ENCODE assay signal across 14 cellular contexts in the genomic region with DNA sequence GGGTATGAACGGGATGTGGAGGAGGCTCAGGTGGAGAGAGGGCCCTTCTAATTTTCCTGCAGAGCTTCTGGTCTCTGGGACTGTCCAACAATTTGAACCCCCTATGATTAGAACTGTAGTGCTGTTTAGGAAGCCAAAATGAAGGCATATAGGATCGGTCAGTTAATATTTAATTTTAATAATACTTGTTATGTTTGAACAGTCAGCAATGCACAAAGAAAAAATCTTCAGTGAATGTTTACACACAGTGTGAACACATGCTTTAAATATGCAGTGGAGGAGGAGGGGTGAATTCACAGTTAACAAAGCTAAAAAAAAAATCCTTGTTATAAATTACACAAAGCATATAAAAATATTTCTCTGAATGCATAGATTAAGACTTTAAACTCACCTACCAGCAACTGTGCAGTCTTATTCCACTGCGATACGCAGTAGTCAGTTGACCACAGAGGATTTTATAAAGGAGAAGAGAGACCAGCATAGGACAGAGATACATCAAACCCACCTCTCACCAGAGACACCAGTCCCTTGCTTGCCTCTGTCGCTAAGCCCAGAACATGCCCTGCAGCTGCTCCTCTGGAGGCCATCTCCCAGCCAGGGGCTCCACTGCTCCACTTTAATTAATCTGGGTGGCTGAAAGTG. TPM values are rescaled to one million over a fixed set of nuclear protein-coding genes. Genes with fewer than 3 reads are reported as not detected.
DNase-seq lines count a peak whose midpoint lies in the region; ATAC-seq and TF ChIP-seq lines count a peak whose summit lies in the region.
"Had no signal": no experiment of that assay in that cellular context is flagged by ENCODE, and none has a peak within 500 bp of the region (broad histone marks: within the 10 kb centered on the region; RNA-seq: fewer than 3 reads in every experiment).

No MANE protein-coding gene starts in this region.

- no peak for ATAC-seq in HG03432 (IDR thresholded peaks at IDR 0.05; ENCODE audit: unreplicated experiment)
- ATAC-seq: GM12878 had no signal

- H3K27me3 ChIP-seq in breast epithelium (no peaks in the 10 kb centered on the region), liver (ENCODE audit: control insufficient read depth in 4 of 4, insufficient read depth in 4 of 4, low read length in 3 of 4) (no peaks in the 10 kb centered on the region), transverse colon (no peaks in the 10 kb centered on the region)

- peaks cover 2% of the 10 kb centered on the region for H3K36me3 ChIP-seq in breast epithelium
- peaks cover 3 to 26% (median 21%) of the 10 kb centered on the region in 4 donors for H3K36me3 ChIP-seq in liver (ENCODE audit: control insufficient read depth in 4 of 4, insufficient read depth in 3 of 4, low read depth in 1 of 4, low read length in 3 of 4)
- peaks cover 0 to 26% (median 8%) of the 10 kb centered on the region in 4 donors for H3K36me3 ChIP-seq in transverse colon

- H3K27ac Mint-ChIP-seq in activated naive CD4-positive, alpha-beta T cell treated with anti-CD3 and anti-CD28 coated beads, Interleukin-2, amount 10 ng/mL, durations not matched to agents 7 days and 5 days, result no peak overlapping the region
- H3K27ac Mint-ChIP-seq: activated naive CD8-positive, alpha-beta T cell treated with anti-CD3 and anti-CD28 coated beads for 36 hours; IgD-negative memory B cell had no signal

- H3K4me3 ChIP-seq in LNCaP clone FGC (ENCODE audit: low read depth, low read length) (peak overlapping the region; percentile 6; the same call in 1 of the 2 replicates), breast epithelium (no peak overlapping the region), liver (ENCODE audit: low read depth in 1 of 3, low read length in 3 of 3) (no peak overlapping the region), transverse colon (no peak overlapping the region)
- H3K4me3 ChIP-seq: GM12878 had no signal

- no peak for TF ChIP-seq EP300 in transverse colon (IDR thresholded peaks at IDR 0.05; ENCODE audit: low read depth)

- peaks cover 39% of the 10 kb centered on the region for H3K36me3 Mint-ChIP-seq in activated naive CD4-positive, alpha-beta T cell treated with anti-CD3 and anti-CD28 coated beads, Interleukin-2, amount 10 ng/mL, durations not matched to agents 7 days and 5 days

- H3K4me1 ChIP-seq in breast epithelium, result peaks cover 0 to 8% of the 10 kb centered on the region in 2 donors
- peaks cover 23 to 60% (median 54%) of the 10 kb centered on the region in 4 donors for H3K4me1 ChIP-seq in liver (ENCODE audit: control insufficient read depth in 4 of 4, insufficient read depth in 4 of 4, low read length in 3 of 4)
- peaks cover 51 to 94% (median 63%) of the 10 kb centered on the region in 4 donors for H3K4me1 ChIP-seq in transverse colon

- in situ Hi-C loops in transverse colon (cut with MboI; ENCODE audit: low pct_ligation_motif_present in 1 of 4, low pct_unique_long_range_greater_than_20kb in 1 of 4, low sequenced_read_pairs in 3 of 4), result loop anchor here (10.0 kb wide), 2 partner anchors 58 to 148 kb away; a partner anchor contains a TSS

- CTCF ChIA-PET in activated naive CD4-positive, alpha-beta T cell treated with anti-CD3 and anti-CD28 coated beads, Interleukin-2, amount 10 ng/mL, durations not matched to agents 7 days and 5 days (lab: Charles Lee), result interaction anchor here (1.4 to 6.4 kb wide), 3 partner anchors 20 to 65 kb away, joined by 3 to 81 read pairs (median 4); no protein-coding TSS in a partner anchor

- TF ChIP-seq RAD21 in liver (IDR thresholded peaks at IDR 0.05), result no peak

- H3K9ac ChIP-seq in liver (ENCODE audit: low read depth in 1 of 2, low read length in 2 of 2), result no peak overlapping the region

- peak overlapping the region; percentile 36 to 38 for H3K27ac ChIP-seq in breast epithelium
- peak overlapping the region; percentile 42 to 71 for H3K27ac ChIP-seq in liver (ENCODE audit: low read depth in 1 of 2, low read length in 2 of 2)
- H3K27ac ChIP-seq in transverse colon, result peak overlapping the region; percentile 85 to 89 (median 88)

- H3K9me3 ChIP-seq in breast epithelium (no peaks in the 10 kb centered on the region), liver (ENCODE audit: control insufficient read depth in 4 of 4, low read length in 3 of 4) (no peaks in the 10 kb centered on the region), transverse colon (no peaks in the 10 kb centered on the region)

- DNase-seq in LNCaP clone FGC (ENCODE audit: low read depth) (no peak), breast epithelium (ENCODE audit: low spot score in 2 of 2) (no peak), transverse colon (no peak), occipital lobe (lab: John Stamatoyannopoulos, UW) (no peak)
- no peak for DNase-seq in activated naive CD4-positive, alpha-beta T cell treated with anti-CD3 and anti-CD28 coated beads, Interleukin-2, amount 10 ng/mL, durations not matched to agents 7 days and 5 days
- DNase-seq: activated naive CD8-positive, alpha-beta T cell treated with anti-CD3 and anti-CD28 coated beads for 36 hours; effector CD4-positive, alpha-beta T cell; hypothalamus; NCI-H2029 treated with DMSO at 0.1 percent for 48 hours had no signal

- H3K4me1 Mint-ChIP-seq in activated naive CD4-positive, alpha-beta T cell treated with anti-CD3 and anti-CD28 coated beads, Interleukin-2, amount 10 ng/mL, durations not matched to agents 7 days and 5 days, result peaks cover 16% of the 10 kb centered on the region

- TF ChIP-seq POLR2A in breast epithelium (IDR thresholded peaks at IDR 0.05), result no peak
- TF ChIP-seq POLR2A in transverse colon (IDR thresholded peaks at IDR 0.05), result no peak

- intact Hi-C loops in breast epithelium (cut with DNase I; ENCODE audit: low total_unique reads), result no loop called here
- intact Hi-C loops in transverse colon (cut with DNase I; ENCODE audit: low total_unique reads), result no loop called here

- peaks cover 4% of the 10 kb centered on the region for H3K27me3 Mint-ChIP-seq in activated naive CD4-positive, alpha-beta T cell treated with anti-CD3 and anti-CD28 coated beads, Interleukin-2, amount 10 ng/mL, durations not matched to agents 7 days and 5 days
- H3K27me3 Mint-ChIP-seq: activated naive CD8-positive, alpha-beta T cell treated with anti-CD3 and anti-CD28 coated beads for 36 hours; IgD-negative memory B cell had no signal

- no peak overlapping the region for H3K4me3 Mint-ChIP-seq in activated naive CD4-positive, alpha-beta T cell treated with anti-CD3 and anti-CD28 coated beads, Interleukin-2, amount 10 ng/mL, durations not matched to agents 7 days and 5 days
- H3K4me3 Mint-ChIP-seq: activated naive CD8-positive, alpha-beta T cell treated with anti-CD3 and anti-CD28 coated beads for 36 hours; IgD-negative memory B cell had no signal

- TF ChIP-seq CTCF in LNCaP clone FGC (IDR thresholded peaks at IDR 0.05; ENCODE audit: control insufficient read depth, extremely low read depth, insufficient read depth), result no peak
- no peak for TF ChIP-seq CTCF in breast epithelium (IDR thresholded peaks at IDR 0.05)
- no peak for TF ChIP-seq CTCF in liver (IDR thresholded peaks at IDR 0.05; ENCODE audit: low read depth, low read length, missing input control)
- no peak for TF ChIP-seq CTCF in transverse colon (IDR thresholded peaks at IDR 0.05)

- 68% methylated on average over 5 of the region's 5 CpGs for WGBS in liver
- 39 to 52% methylated on average over 4 to 5 of the region's 5 CpGs for WGBS in transverse colon (ENCODE audit: low coverage in 1 of 2), 2 donors

- no peaks in the 10 kb centered on the region for H3K9me3 Mint-ChIP-seq in activated naive CD4-positive, alpha-beta T cell treated with anti-CD3 and anti-CD28 coated beads, Interleukin-2, amount 10 ng/mL, durations not matched to agents 7 days and 5 days
- H3K9me3 Mint-ChIP-seq: activated naive CD8-positive, alpha-beta T cell treated with anti-CD3 and anti-CD28 coated beads for 36 hours; IgD-negative memory B cell had no signal

TF ChIP-seq in liver, 16 proteins besides CTCF, POLR2A, EP300 and RAD21 (continues in another document):
- TF ChIP-seq RXRA (IDR thresholded peaks at IDR 0.05) (no peak), TAF1 (conservative IDR thresholded peaks at IDR 0.05) (no peak), NR2F2 (IDR thresholded peaks at IDR 0.05) (no peak)
- TF ChIP-seq, protein P1, sequence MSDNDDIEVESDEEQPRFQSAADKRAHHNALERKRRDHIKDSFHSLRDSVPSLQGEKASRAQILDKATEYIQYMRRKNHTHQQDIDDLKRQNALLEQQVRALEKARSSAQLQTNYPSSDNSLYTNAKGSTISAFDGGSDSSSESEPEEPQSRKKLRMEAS (IDR thresholded peaks at IDR 0.05), result no peak
- TF ChIP-seq, protein P2, sequence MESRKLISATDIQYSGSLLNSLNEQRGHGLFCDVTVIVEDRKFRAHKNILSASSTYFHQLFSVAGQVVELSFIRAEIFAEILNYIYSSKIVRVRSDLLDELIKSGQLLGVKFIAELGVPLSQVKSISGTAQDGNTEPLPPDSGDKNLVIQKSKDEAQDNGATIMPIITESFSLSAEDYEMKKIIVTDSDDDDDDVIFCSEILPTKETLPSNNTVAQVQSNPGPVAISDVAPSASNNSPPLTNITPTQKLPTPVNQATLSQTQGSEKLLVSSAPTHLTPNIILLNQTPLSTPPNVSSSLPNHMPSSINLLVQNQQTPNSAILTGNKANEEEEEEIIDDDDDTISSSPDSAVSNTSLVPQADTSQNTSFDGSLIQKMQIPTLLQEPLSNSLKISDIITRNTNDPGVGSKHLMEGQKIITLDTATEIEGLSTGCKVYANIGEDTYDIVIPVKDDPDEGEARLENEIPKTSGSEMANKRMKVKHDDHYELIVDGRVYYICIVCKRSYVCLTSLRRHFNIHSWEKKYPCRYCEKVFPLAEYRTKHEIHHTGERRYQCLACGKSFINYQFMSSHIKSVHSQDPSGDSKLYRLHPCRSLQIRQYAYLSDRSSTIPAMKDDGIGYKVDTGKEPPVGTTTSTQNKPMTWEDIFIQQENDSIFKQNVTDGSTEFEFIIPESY (IDR thresholded peaks at IDR 0.05), result no peak
- TF ChIP-seq, protein P3, sequence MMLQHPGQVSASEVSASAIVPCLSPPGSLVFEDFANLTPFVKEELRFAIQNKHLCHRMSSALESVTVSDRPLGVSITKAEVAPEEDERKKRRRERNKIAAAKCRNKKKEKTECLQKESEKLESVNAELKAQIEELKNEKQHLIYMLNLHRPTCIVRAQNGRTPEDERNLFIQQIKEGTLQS (IDR thresholded peaks at IDR 0.05), result no peak

RNA-seq across cellular contexts. Expression of a gene that starts 14.6 kb away (rescaled TPM):
- 10 to 100 TPM; 36.7 to 68.6 (median 38.1) TPM for total RNA-seq in breast epithelium
- 10 to 100 TPM; 10.1 to 15.1 TPM for total RNA-seq in liver
- 1 to 10 TPM; 6.2 to 9.3 TPM for polyA plus RNA-seq in liver
- 10 to 100 TPM; 18.7 to 30.8 (median 24.2) TPM for total RNA-seq in transverse colon
- total RNA-seq in occipital lobe, result 31.4 TPM

RNA-seq across cellular contexts. Expression of a gene that starts 26.2 kb away (rescaled TPM):
- total RNA-seq in breast epithelium (100 to 1,000 TPM in 2 of 3 donors, 10 to 100 TPM in 1; 70.7 to 161 (median 104) TPM), liver (10 to 100 TPM; 26.0 to 26.5 TPM), transverse colon (100 to 1,000 TPM in 3 of 4 donors, 10 to 100 TPM in 1; 62.8 to 984 (median 159) TPM), occipital lobe (141 TPM)
- polyA plus RNA-seq in liver, result 100 to 1,000 TPM in 1 of 2 donors, 10 to 100 TPM in 1; 15.5 to 126 TPM

RNA-seq across cellular contexts. Expression of a gene that starts 58.5 kb away (rescaled TPM):
- total RNA-seq in breast epithelium (100 to 1,000 TPM in 1 of 3 donors, 10 to 100 TPM in 1, 1 to 10 TPM in 1; 6.1 to 122 (median 81.0) TPM), liver (100 to 1,000 TPM in 1 of 2 donors, 10 to 100 TPM in 1; 10.5 to 197 TPM), transverse colon (100 to 1,000 TPM; 297 to 655 (median 533) TPM), occipital lobe (0.16 TPM)
- polyA plus RNA-seq in liver, result 10 to 100 TPM; 66.7 to 94.3 TPM
- total RNA-seq: activated CD8-positive, alpha-beta memory T cell treated with anti-CD3 and anti-CD28 coated beads for 36 hours; activated naive CD8-positive, alpha-beta T cell treated with anti-CD3 and anti-CD28 coated beads for 36 hours had no signal

Comparison
In these comparisons a context has a peak if more than half of its experiments do, and no peak if none do; other contexts are left out.
1. H3K27ac ChIP-seq: peak in every context shown above with its lines; median percentile 88 in transverse colon; 56 in liver; 37 in breast epithelium.